Comparison of ENCODE assay signal across 8 cellular contexts in the genomic region with DNA sequence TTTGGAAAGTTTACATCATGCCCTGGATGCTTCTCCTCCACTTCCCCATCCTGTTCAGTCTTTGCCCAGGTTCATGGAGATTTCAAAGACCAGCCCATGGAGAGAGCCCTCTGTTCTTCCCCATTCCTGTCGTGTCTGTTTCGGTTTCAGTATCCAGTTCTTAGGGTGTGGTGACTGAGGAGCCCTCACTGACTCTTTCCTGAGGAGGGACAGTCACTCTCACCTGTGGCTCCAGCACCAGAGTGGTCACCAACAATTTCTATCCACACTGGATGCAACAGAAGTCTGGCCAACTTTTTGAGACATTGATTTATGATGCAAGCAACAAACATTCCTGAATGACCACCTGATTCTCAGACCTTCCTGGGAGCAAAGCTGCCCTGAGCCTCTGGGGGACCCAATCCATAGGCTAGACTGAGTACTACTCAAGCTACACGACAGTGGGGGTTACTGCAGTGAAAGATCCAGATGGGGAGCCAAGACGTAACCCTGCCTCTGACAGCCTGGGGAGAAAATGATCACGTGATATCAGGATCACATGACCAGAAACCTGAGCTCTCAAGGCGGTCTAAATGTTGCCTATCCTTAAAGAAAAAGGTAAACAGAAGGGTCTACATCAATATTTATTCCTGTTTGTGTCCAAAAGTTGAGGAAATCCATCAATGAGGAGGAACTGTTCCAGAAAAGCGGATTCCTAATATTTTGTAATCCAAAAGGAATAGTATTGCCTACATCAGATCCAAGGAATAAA.
DNase-seq lines count a peak whose midpoint lies in the region; ATAC-seq and TF ChIP-seq lines count a peak whose summit lies in the region.

No MANE protein-coding gene starts in this region.

- H3K9me3 Mint-ChIP-seq in IgD-negative memory B cell = no peaks in the 10 kb centered on the region
- peaks cover 11% of the 10 kb centered on the region for H3K9me3 Mint-ChIP-seq in glutamatergic neuron (ENCODE audit: unreplicated experiment)

- H3K4me3 Mint-ChIP-seq in IgD-negative memory B cell = peak overlapping the region; percentile 70 to 96 (median 85)
- H3K4me3 Mint-ChIP-seq in glutamatergic neuron (ENCODE audit: unreplicated experiment) = peak overlapping the region; percentile 68

- ATAC-seq in GM19438 (IDR thresholded peaks at IDR 0.05; ENCODE audit: low read depth, unreplicated experiment) = peak; percentile 38
- no peak for ATAC-seq in GM18873 (IDR thresholded peaks at IDR 0.05; ENCODE audit: low FRiP score, unreplicated experiment)

- TF ChIP-seq CTCF in glutamatergic neuron (IDR thresholded peaks at IDR 0.05; ENCODE audit: partially characterized antibody, unreplicated experiment) = no peak

- H3K4me1 Mint-ChIP-seq in IgD-negative memory B cell (peaks cover 48 to 68% (median 61%) of the 10 kb centered on the region in 3 donors), glutamatergic neuron (ENCODE audit: low read depth, unreplicated experiment) (peaks cover 12% of the 10 kb centered on the region)

- H3K27ac Mint-ChIP-seq in IgD-negative memory B cell (peak overlapping the region; percentile 81 to 99 (median 93)), glutamatergic neuron (ENCODE audit: unreplicated experiment) (peak overlapping the region; percentile 72)

- intact Hi-C loops in cardiac septum (cut with DNase I) = no loop called here

- H3K36me3 Mint-ChIP-seq in IgD-negative memory B cell (no peaks in the 10 kb centered on the region), glutamatergic neuron (ENCODE audit: unreplicated experiment) (no peaks in the 10 kb centered on the region)

- in situ Hi-C loops in Caki2 (cut with HindIII; ENCODE audit: low pct_unique_long_range_greater_than_20kb, low sequenced_read_pairs) = no loop called here
- in situ Hi-C loops in SK-MEL-5 (cut with HindIII; ENCODE audit: low pct_unique_long_range_greater_than_20kb, low sequenced_read_pairs) = no loop called here

- DNase-seq in Caki2 (ENCODE audit: low read depth) (peak; percentile 75), SK-MEL-5 (ENCODE audit: low read depth, low spot score) (peak; percentile 49), glutamatergic neuron (no peak), GOT3 (lab: John Stamatoyannopoulos, UW) (no peak), cardiac septum (ENCODE audit: low spot score) (no peak)

- peaks cover 1% of the 10 kb centered on the region for H3K27me3 Mint-ChIP-seq in IgD-negative memory B cell
- H3K27me3 Mint-ChIP-seq in glutamatergic neuron (ENCODE audit: unreplicated experiment) = peaks cover 15% of the 10 kb centered on the region

Comparison
In these comparisons a context has a peak if more than half of its experiments do, and no peak if none do; other contexts are left out.
1. DNase-seq: peak in Caki2 (single experiment) and SK-MEL-5 (single experiment); none in glutamatergic neuron (single experiment), GOT3 (single experiment) and cardiac septum (single experiment).